10 cellular contexts compared by ENCODE assay signal in genomic region chrX:150688911-150689451, GRCh38. TPM values are rescaled to one million over a fixed set of nuclear protein-coding genes. Genes with fewer than 3 reads are reported as not detected.
DNase-seq lines count a peak whose midpoint lies in the region; ATAC-seq and TF ChIP-seq lines count a peak whose summit lies in the region.
"Had no signal": no experiment of that assay in that cellular context is flagged by ENCODE, and none has a peak within 500 bp of the region (broad histone marks: within the 10 kb centered on the region; RNA-seq: fewer than 3 reads in every experiment).

No MANE protein-coding gene starts in this region.

- no peak overlapping the region for H3K4me3 ChIP-seq in MG63
- H3K4me3 ChIP-seq in naive thymus-derived CD4-positive, alpha-beta T cell (ENCODE audit: low read length): no peak overlapping the region

- H3K36me3 Mint-ChIP-seq in chondrocyte (ENCODE audit: low read depth): no peaks in the 10 kb centered on the region
- peaks cover 0 to 16% (median 0%) of the 10 kb centered on the region in 5 donors for H3K36me3 Mint-ChIP-seq in naive thymus-derived CD4-positive, alpha-beta T cell

- TF ChIP-seq CTCF in chondrocyte (IDR thresholded peaks at IDR 0.05): no peak

- H3K27me3 Mint-ChIP-seq in chondrocyte (ENCODE audit: low read depth): no peaks in the 10 kb centered on the region
- no peaks in the 10 kb centered on the region for H3K27me3 Mint-ChIP-seq in naive thymus-derived CD4-positive, alpha-beta T cell
- H3K27me3 Mint-ChIP-seq: memory B cell had no signal

- DNase-seq in EH (ENCODE audit: low read depth) (peak; percentile 95), MG63 (peak; percentile 45), chondrocyte (ENCODE audit: low spot score) (no peak), NOMO-1 treated with DMSO at 0.1 percent for 48 hours (lab: John Stamatoyannopoulos, UW; ENCODE audit: unreplicated experiment) (no peak), SKM-1 (lab: John Stamatoyannopoulos, UW; ENCODE audit: unreplicated experiment) (no peak), substantia nigra (lab: John Stamatoyannopoulos, UW) (no peak)
- no peak for DNase-seq in naive thymus-derived CD4-positive, alpha-beta T cell
- DNase-seq: activated CD8-positive, alpha-beta T cell treated with anti-CD3 and anti-CD28 coated beads, Interleukin-2, amount 10 ng/mL, durations not matched to agents 7 days and 5 days had no signal

- intact Hi-C loops in naive thymus-derived CD4-positive, alpha-beta T cell (cut with micrococcal nuclease): no loop called here

- H3K9me3 ChIP-seq in MG63: peaks cover 19% of the 10 kb centered on the region
- no peaks in the 10 kb centered on the region for H3K9me3 ChIP-seq in naive thymus-derived CD4-positive, alpha-beta T cell (ENCODE audit: control insufficient read depth in 2 of 3, low read length in 3 of 3)

- H3K4me1 ChIP-seq in naive thymus-derived CD4-positive, alpha-beta T cell (ENCODE audit: control insufficient read depth in 2 of 2, insufficient read depth in 2 of 2, low read length in 2 of 2): peaks cover 21 to 31% of the 10 kb centered on the region in 2 donors

- peaks cover 16% of the 10 kb centered on the region for H3K9me3 Mint-ChIP-seq in chondrocyte (ENCODE audit: low read depth)
- peaks cover 0 to 2% (median 0%) of the 10 kb centered on the region in 11 donors for H3K9me3 Mint-ChIP-seq in naive thymus-derived CD4-positive, alpha-beta T cell
- H3K9me3 Mint-ChIP-seq: memory B cell had no signal

- POLR2A ChIA-PET in naive thymus-derived CD4-positive, alpha-beta T cell (lab: Charles Lee): interaction anchor here (1.3 kb wide), 2 partner anchors 8 to 12 kb away, joined by 3 to 5 read pairs; no protein-coding TSS in a partner anchor

- no peak overlapping the region for H3K27ac ChIP-seq in naive thymus-derived CD4-positive, alpha-beta T cell (ENCODE audit: low read depth, low read length)
- H3K27ac ChIP-seq in substantia nigra (ENCODE audit: low read depth, low read length, poor library complexity, severe bottlenecking): no peak overlapping the region

- no peak overlapping the region for H3K4me3 Mint-ChIP-seq in chondrocyte (ENCODE audit: unreplicated experiment)
- H3K4me3 Mint-ChIP-seq in naive thymus-derived CD4-positive, alpha-beta T cell: peak overlapping the region in 1 of 10 donors; percentile 7
- H3K4me3 Mint-ChIP-seq: activated CD8-positive, alpha-beta T cell treated with anti-CD3 and anti-CD28 coated beads, Interleukin-2, amount 10 ng/mL, durations not matched to agents 7 days and 5 days; memory B cell had no signal

- no peak for ATAC-seq in naive thymus-derived CD4-positive, alpha-beta T cell
- ATAC-seq in HG02852 (IDR thresholded peaks at IDR 0.05; ENCODE audit: unreplicated experiment): no peak
- ATAC-seq: activated CD8-positive, alpha-beta T cell treated with anti-CD3 and anti-CD28 coated beads, Interleukin-2, amount 10 ng/mL, durations not matched to agents 7 days and 5 days had no signal

- CTCF ChIA-PET in naive thymus-derived CD4-positive, alpha-beta T cell (lab: Charles Lee): interaction anchor here (0.6 to 1.1 kb wide), 2 partner anchors 12 to 28 kb away, joined by 5 read pairs; no protein-coding TSS in a partner anchor

- no peaks in the 10 kb centered on the region for H3K36me3 ChIP-seq in MG63
- H3K36me3 ChIP-seq in naive thymus-derived CD4-positive, alpha-beta T cell (ENCODE audit: control insufficient read depth in 2 of 3, insufficient read depth in 3 of 3, low read length in 3 of 3): no peaks in the 10 kb centered on the region

- H3K4me1 Mint-ChIP-seq in chondrocyte (ENCODE audit: low read depth): peaks cover 16% of the 10 kb centered on the region
- peaks cover 15 to 46% (median 36%) of the 10 kb centered on the region in 7 donors for H3K4me1 Mint-ChIP-seq in naive thymus-derived CD4-positive, alpha-beta T cell

- H3K27ac Mint-ChIP-seq in chondrocyte (ENCODE audit: unreplicated experiment): peak overlapping the region; percentile 50
- peak overlapping the region in 8 of 9 donors; percentile 56 to 80 (median 69) for H3K27ac Mint-ChIP-seq in naive thymus-derived CD4-positive, alpha-beta T cell
- H3K27ac Mint-ChIP-seq: activated CD8-positive, alpha-beta T cell treated with anti-CD3 and anti-CD28 coated beads, Interleukin-2, amount 10 ng/mL, durations not matched to agents 7 days and 5 days had no signal

- H3K27me3 ChIP-seq in MG63: no peaks in the 10 kb centered on the region
- no peaks in the 10 kb centered on the region for H3K27me3 ChIP-seq in naive thymus-derived CD4-positive, alpha-beta T cell (ENCODE audit: control insufficient read depth in 2 of 2, insufficient read depth in 2 of 2, low read length in 2 of 2)

RNA-seq across cellular contexts. Expression of gene MTMR1, which starts 4.2 kb away (rescaled TPM):
- 2.9 and 6.0 TPM in 2 replicates for total RNA-seq in MG63 (2014; rRNA removed; shearing (Covaris generic); ENCODE audit: low replicate concordance)
- 20.9 to 23.6 TPM (median 21.3 TPM) in 3 replicates for total RNA-seq in chondrocyte
- total RNA-seq in naive thymus-derived CD4-positive, alpha-beta T cell: 10 to 100 TPM; 37.0 to 53.1 (median 42.1) TPM
- polyA plus RNA-seq in naive thymus-derived CD4-positive, alpha-beta T cell: 10 to 100 TPM; 11.3 to 24.8 TPM

Comparison
In these comparisons a context has a peak if more than half of its experiments do, and no peak if none do; other contexts are left out.
1. DNase-seq: peak in EH (single experiment) and MG63 (single experiment); none in chondrocyte (single experiment), naive thymus-derived CD4-positive, alpha-beta T cell (0 of 9), NOMO-1 treated with DMSO at 0.1 percent for 48 hours (single experiment), SKM-1 (single experiment) and substantia nigra (0 of 49).